In the genomic region with DNA sequence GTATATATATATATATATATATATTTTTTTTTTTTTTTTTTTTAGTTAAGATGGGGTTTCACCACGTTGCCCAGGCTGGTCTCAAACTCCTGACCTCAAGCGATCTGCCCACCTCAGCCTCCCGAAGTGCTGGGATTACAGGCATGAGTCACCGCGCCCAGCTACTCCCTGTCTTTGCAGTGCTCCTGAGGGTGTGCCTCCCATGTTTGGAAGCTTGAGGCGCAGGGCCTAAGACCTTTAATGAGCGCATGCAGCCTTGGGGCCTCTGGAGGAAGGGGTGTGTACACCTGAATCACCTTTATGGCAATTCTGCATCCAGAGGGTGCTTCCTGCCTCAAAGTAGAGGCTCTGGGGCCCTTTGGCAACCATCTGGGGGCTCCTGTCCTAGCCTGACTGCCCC, we compare ENCODE assay signal across 18 cellular contexts.
DNase-seq lines count a peak whose midpoint lies in the region; ATAC-seq and TF ChIP-seq lines count a peak whose summit lies in the region.
"Had no signal": no experiment of that assay in that cellular context is flagged by ENCODE, and none has a peak within 500 bp of the region (broad histone marks: within the 10 kb centered on the region; RNA-seq: fewer than 3 reads in every experiment).

No MANE protein-coding gene starts in this region.

- H3K27ac ChIP-seq in HCT116 (ENCODE audit: low read depth, low read length), result peak overlapping the region; percentile 49
- no peak overlapping the region for H3K27ac ChIP-seq in PC-9
- H3K27ac ChIP-seq in trophoblast cell (ENCODE audit: low read depth, low read length), result no peak overlapping the region
- H3K27ac ChIP-seq: A549; BLaER1 treated with 17β-estradiol and CSF1 and Interleukin-3, amounts not matched to agents 10 nM and 100 nM had no signal

- H3K79me2 ChIP-seq in HCT116 (ENCODE audit: insufficient read depth, low read length), result no peaks in the 10 kb centered on the region
- H3K79me2 ChIP-seq in PC-9 (ENCODE audit: low read depth), result no peaks in the 10 kb centered on the region
- H3K79me2 ChIP-seq in trophoblast cell (ENCODE audit: control insufficient read depth, insufficient read depth, low read length, poor library complexity), result peaks cover 2% of the 10 kb centered on the region

- H3F3A ChIP-seq in PC-9 (ENCODE audit: insufficient read depth, low read depth), result peaks cover 37% of the 10 kb centered on the region

- TF ChIP-seq CTCF in HCT116 (IDR thresholded peaks at IDR 0.05 in 2 of 3, conservative IDR thresholded peaks at IDR 0.05 in 1 of 3; ENCODE audit: borderline replicate concordance in 1 of 3, insufficient read depth in 1 of 3, low read depth in 2 of 3, low read length in 2 of 3), result no peak
- TF ChIP-seq CTCF in PC-9 (conservative IDR thresholded peaks at IDR 0.05), result no peak

- BruUV-seq in HCT116 (replicated peaks; lab: Mats Ljungman, UMichigan) (no TSS peak), PC-9 (replicated peaks; lab: Mats Ljungman, UMichigan) (no TSS peak)

- TF ChIP-seq POLR2A in HCT116 (IDR thresholded peaks at IDR 0.05; ENCODE audit: borderline replicate concordance, extremely low read depth, insufficient read depth, insufficient read length), result no peak

- H2BK120ac ChIP-seq in trophoblast cell (ENCODE audit: insufficient read depth, low read length, poor library complexity), result no peak overlapping the region

- H3K9me3 ChIP-seq in HCT116 (ENCODE audit: control insufficient read depth in 1 of 2, insufficient read depth in 1 of 2, low read depth in 1 of 2, low read length in 2 of 2), result no peaks in the 10 kb centered on the region
- H3K9me3 ChIP-seq in PC-9 (ENCODE audit: insufficient read depth, low read depth), result no peaks in the 10 kb centered on the region
- H3K9me3 ChIP-seq in trophoblast cell (ENCODE audit: insufficient read depth, low read depth, low read length), result no peaks in the 10 kb centered on the region
- H3K9me3 ChIP-seq: A549 had no signal

- peak overlapping the region; percentile 20 for H4K91ac ChIP-seq in trophoblast cell (ENCODE audit: low read depth, low read length)

- H3K79me1 ChIP-seq in trophoblast cell (ENCODE audit: low read length), result peaks cover 19% of the 10 kb centered on the region

- H3K27me3 ChIP-seq in HCT116 (ENCODE audit: insufficient read depth, low read length) (no peaks in the 10 kb centered on the region), PC-9 (ENCODE audit: insufficient read depth, low read depth) (no peaks in the 10 kb centered on the region), trophoblast cell (ENCODE audit: insufficient read depth, low read length) (no peaks in the 10 kb centered on the region)

- H2AK5ac ChIP-seq in trophoblast cell (ENCODE audit: low read length), result peak overlapping the region; percentile 23

- H3K14ac ChIP-seq in trophoblast cell (ENCODE audit: low read length), result no peak overlapping the region

- peak; percentile 55 for ATAC-seq in HCT116
- ATAC-seq in esophagus mucosa, result peak; percentile 53
- ATAC-seq: A549 had no signal

- CTCF ChIA-PET in HCT116 (lab: Charles Lee), result interaction anchor here (0.8 to 1.8 kb wide), 10 partner anchors 10 to 86 kb away, joined by 3 to 9 read pairs (median 5); no protein-coding TSS in a partner anchor
- CTCF ChIA-PET in PC-9 (lab: Charles Lee), result interaction anchor here (0.7 to 0.8 kb wide), 2 partner anchors 16 to 226 kb away, joined by 3 to 5 read pairs; no protein-coding TSS in a partner anchor

- RAD21 ChIA-PET in HCT116 (lab: Charles Lee; ENCODE audit: low non-redundant PET in 1 of 2, low total read pairs in 2 of 2, uncharacterized antibody in 2 of 2, unreplicated experiment in 2 of 2), result no interaction called here

- no peak overlapping the region for H4K8ac ChIP-seq in trophoblast cell (ENCODE audit: low read depth, low read length)

- DNase-seq in HCT116 (ENCODE audit: low read depth, low spot score) (peak; percentile 70), PC-9 (peak; percentile 58 to 79), trophoblast cell (no peak), HuH-7 (ENCODE audit: low spot score) (no peak), NCI-H82 (lab: John Stamatoyannopoulos, UW) (no peak), DMS53 (lab: John Stamatoyannopoulos, UW) (no peak), SK-N-DZ (ENCODE audit: low spot score) (no peak)
- DNase-seq: CD8-positive, alpha-beta memory T cell; DND-41; IMR-90; Kasumi-1; NCI-H1417; NCI-H2081; NCI-H510A; SIG-M5 had no signal

- H4K12ac ChIP-seq in trophoblast cell (ENCODE audit: low read depth, low read length), result no peak overlapping the region

- no peak overlapping the region for H2AFZ ChIP-seq in HCT116 (ENCODE audit: low read depth, low read length, poor library complexity, severe bottlenecking)
- H2AFZ ChIP-seq in PC-9, result no peak overlapping the region
- H2AFZ ChIP-seq in trophoblast cell (ENCODE audit: insufficient read depth, low read length, poor library complexity), result no peak overlapping the region

- intact Hi-C loops in HCT116 (cut with micrococcal nuclease), result no loop called here
- intact Hi-C loops in PC-9 (cut with micrococcal nuclease; ENCODE audit: unreplicated experiment), result no loop called here

- no peak overlapping the region for H2BK12ac ChIP-seq in trophoblast cell (ENCODE audit: low read length)

- H3K23ac ChIP-seq in trophoblast cell (ENCODE audit: low read length), result no peak overlapping the region

- no peak overlapping the region for H3K4ac ChIP-seq in trophoblast cell (ENCODE audit: low read depth, low read length)

- POLR2A ChIA-PET in HCT116 (lab: Charles Lee), result no interaction called here
- POLR2A ChIA-PET in PC-9 (lab: Charles Lee; ENCODE audit: unreplicated experiment), result interaction anchor here (0.7 kb wide), 1 partner anchor 10 kb away, joined by 3 read pairs; no protein-coding TSS in a partner anchor

- H4K20me1 ChIP-seq in HCT116 (ENCODE audit: insufficient read depth), result no peaks in the 10 kb centered on the region; the same call in 1 of the 2 replicates
- H4K20me1 ChIP-seq in PC-9 (ENCODE audit: insufficient read depth), result no peaks in the 10 kb centered on the region

- H3K4me1 ChIP-seq in HCT116 (ENCODE audit: control insufficient read depth in 1 of 2, insufficient read depth in 2 of 2, low read length in 2 of 2) (peaks cover 74 to 81% of the 10 kb centered on the region in 2 experiments), PC-9 (replicated peaks; ENCODE audit: insufficient read depth) (peaks cover 28% of the 10 kb centered on the region), trophoblast cell (ENCODE audit: control insufficient read depth in 1 of 2, insufficient read depth in 2 of 2, low read length in 2 of 2) (peaks cover 50% of the 10 kb centered on the region in 2 experiments)

- no peak overlapping the region; a peak in 1 of 4 replicates for H3K4me3 ChIP-seq in HCT116 (replicated peaks in 1 of 2; ENCODE audit: low read depth in 1 of 2, low read length in 2 of 2)
- no peak overlapping the region for H3K4me3 ChIP-seq in PC-9
- H3K4me3 ChIP-seq in trophoblast cell (ENCODE audit: low read depth, low read length), result no peak overlapping the region
- H3K4me3 ChIP-seq: A549; BLaER1 treated with 17β-estradiol and CSF1 and Interleukin-3, amounts not matched to agents 10 nM and 100 nM had no signal

- no peak overlapping the region for H3K18ac ChIP-seq in trophoblast cell (ENCODE audit: low read length)

- H3K36me3 ChIP-seq in HCT116 (ENCODE audit: control insufficient read depth in 1 of 2, insufficient read depth in 2 of 2, low read length in 2 of 2), result no peaks in the 10 kb centered on the region
- H3K36me3 ChIP-seq in PC-9 (ENCODE audit: low read depth), result no peaks in the 10 kb centered on the region
- H3K36me3 ChIP-seq in trophoblast cell (ENCODE audit: control insufficient read depth in 1 of 2, insufficient read depth in 2 of 2, low read length in 2 of 2), result no peaks in the 10 kb centered on the region
- H3K36me3 ChIP-seq: BLaER1 treated with 17β-estradiol and CSF1 and Interleukin-3, amounts not matched to agents 10 nM and 100 nM had no signal

- no CpG with 5 or more reads among the region's 7 CpGs for WGBS in trophoblast cell (ENCODE audit: extremely low coverage, insufficient coverage, insufficient read length)

- H3K9ac ChIP-seq in HCT116 (ENCODE audit: low read length) (peak overlapping the region; percentile 21; the same call in 1 of the 2 replicates), trophoblast cell (ENCODE audit: low read length) (no peak overlapping the region)
- H3K9ac ChIP-seq: BLaER1 treated with 17β-estradiol and CSF1 and Interleukin-3, amounts not matched to agents 10 nM and 100 nM had no signal

- H3K9me2 ChIP-seq in HCT116 (ENCODE audit: insufficient read depth) (no peaks in the 10 kb centered on the region), PC-9 (ENCODE audit: insufficient read depth) (no peaks in the 10 kb centered on the region)

- H2BK5ac ChIP-seq in trophoblast cell (ENCODE audit: low read depth, low read length, poor library complexity), result no peak overlapping the region

- H3K4me2 ChIP-seq in HCT116 (ENCODE audit: low read length), result peak overlapping the region; percentile 68
- no peak overlapping the region for H3K4me2 ChIP-seq in PC-9
- H3K4me2 ChIP-seq in trophoblast cell (ENCODE audit: low read length), result no peak overlapping the region
- H3K4me2 ChIP-seq: A549 had no signal

- TF ChIP-seq RAD21 in HCT116 (IDR thresholded peaks at IDR 0.05; ENCODE audit: low read depth), result no peak

TF ChIP-seq in HCT116, 20 proteins besides CTCF, POLR2A, EP300 and RAD21:
- peak; percentile 62 for TF ChIP-seq YY1 (IDR thresholded peaks at IDR 0.05; ENCODE audit: extremely low read depth, insufficient replicate concordance, low read depth, low read length)
- no peak for TF ChIP-seq FOSL1 (IDR thresholded peaks at IDR 0.05; ENCODE audit: low read depth)

Comparison
In these comparisons a context has a peak if more than half of its experiments do, and no peak if none do; other contexts are left out.
1. DNase-seq: peak in HCT116 (single experiment) and PC-9 (2 of 2); none in trophoblast cell (0 of 2), HuH-7 (single experiment), NCI-H82 (single experiment), DMS53 (single experiment) and SK-N-DZ (single experiment).